In genomic region chr22:19847345-19847632, GRCh38 we compare ENCODE assay signal across 19 cellular contexts.
"Had no signal": no experiment of that assay in that cellular context is flagged by ENCODE, and none has a peak within 500 bp of the region (broad histone marks: within the 10 kb centered on the region; RNA-seq: fewer than 3 reads in every experiment).

No MANE protein-coding gene starts in this region.

- DNase-seq: effector memory CD8-positive, alpha-beta T cell; esophagus squamous epithelium; foreskin fibroblast; glutamatergic neuron; midbrain; nucleus accumbens; ovary; small intestine; stimulated activated CD4-positive, alpha-beta T cell treated with anti-CD3 and anti-CD28 coated beads, Interleukin-12 subunit alpha, Interleukin-12 subunit beta, amount 100 ng/mL, for 4 hours; stimulated activated naive CD4-positive, alpha-beta T cell treated with Interleukin-2 at 50 U/mL for 16 hours had no signal

- H3K36me3 Mint-ChIP-seq: natural killer cell treated with Interleukin-12 subunit alpha and Interleukin-12 subunit beta and Interleukin-15 and Interleukin-18, amount 100 ng/mL, for 72 hours had no signal

- H3K9me3 ChIP-seq: esophagus squamous epithelium, gastroesophageal sphincter, ovary, right atrium auricular region, vagina had no signal

- H3K27ac Mint-ChIP-seq: dendritic cell treated with granulocyte-macrophage colony-stimulating factor and Interleukin-4, amounts not matched to agents 40 ng/mL and 50 ng/mL, for 4 days; effector memory CD8-positive, alpha-beta T cell; memory B cell; natural killer cell treated with Interleukin-12 subunit alpha and Interleukin-12 subunit beta and Interleukin-15 and Interleukin-18, amount 100 ng/mL, for 72 hours; neural progenitor cell had no signal

- FAIRE-seq: small intestine had no signal

- H3K4me3 Mint-ChIP-seq: dendritic cell treated with granulocyte-macrophage colony-stimulating factor and Interleukin-4, amounts not matched to agents 40 ng/mL and 50 ng/mL, for 4 days; effector memory CD8-positive, alpha-beta T cell; memory B cell; natural killer cell treated with Interleukin-12 subunit alpha and Interleukin-12 subunit beta and Interleukin-15 and Interleukin-18, amount 100 ng/mL, for 72 hours; neural progenitor cell; type B pancreatic cell had no signal

- H3K4me3 ChIP-seq: esophagus squamous epithelium, gastroesophageal sphincter, neural progenitor cell, ovary, right atrium auricular region, vagina had no signal

- H3K36me3 ChIP-seq: neural progenitor cell, ovary had no signal

- H3K27me3 Mint-ChIP-seq: dendritic cell treated with granulocyte-macrophage colony-stimulating factor and Interleukin-4, amounts not matched to agents 40 ng/mL and 50 ng/mL, for 4 days; effector memory CD8-positive, alpha-beta T cell; memory B cell; natural killer cell treated with Interleukin-12 subunit alpha and Interleukin-12 subunit beta and Interleukin-15 and Interleukin-18, amount 100 ng/mL, for 72 hours; type B pancreatic cell had no signal

- H3K27me3 ChIP-seq: esophagus squamous epithelium, gastroesophageal sphincter, neural progenitor cell, ovary, right atrium auricular region, vagina had no signal

- H3K27ac ChIP-seq: gastroesophageal sphincter, neural progenitor cell, ovary, right atrium auricular region, vagina had no signal

- H2AFZ ChIP-seq: neural progenitor cell had no signal

- H3K9me3 Mint-ChIP-seq: dendritic cell treated with granulocyte-macrophage colony-stimulating factor and Interleukin-4, amounts not matched to agents 40 ng/mL and 50 ng/mL, for 4 days; effector memory CD8-positive, alpha-beta T cell; memory B cell; natural killer cell treated with Interleukin-12 subunit alpha and Interleukin-12 subunit beta and Interleukin-15 and Interleukin-18, amount 100 ng/mL, for 72 hours; neural progenitor cell; type B pancreatic cell had no signal

- H3K4me2 ChIP-seq: neural progenitor cell had no signal

- ATAC-seq: effector memory CD8-positive, alpha-beta T cell; gastroesophageal sphincter; left lobe of liver; natural killer cell treated with Interleukin-12 subunit alpha and Interleukin-12 subunit beta and Interleukin-15 and Interleukin-18, amount 100 ng/mL, for 72 hours had no signal

- H3K9ac ChIP-seq: neural progenitor cell had no signal
